Comparison of ENCODE assay signal across 33 cellular contexts in genomic region chr20:55255016-55255415, GRCh38.
"Had no signal": no experiment of that assay in that cellular context is flagged by ENCODE, and none has a peak within 500 bp of the region (broad histone marks: within the 10 kb centered on the region; RNA-seq: fewer than 3 reads in every experiment).

No MANE protein-coding gene starts in this region.

- H3K36me3 ChIP-seq: adrenal gland, ascending aorta, cardiac muscle cell had no signal

- H3K9me3 ChIP-seq: adrenal gland, ascending aorta had no signal

- DNase-seq: activated B cell treated with CpG ODN at 0.5 μM for 24 hours; activated CD4-positive, alpha-beta memory T cell treated with anti-CD3 and anti-CD28 coated beads for 36 hours; activated CD4-positive, alpha-beta T cell treated with anti-CD3 and anti-CD28 coated beads for 4 hours; activated CD4-positive, alpha-beta T cell treated with anti-CD3 and anti-CD28 coated beads, Interleukin-2, amount 10 ng/mL, durations not matched to agents 24 days and 14 days; activated CD4-positive, alpha-beta T cell treated with anti-CD3 and anti-CD28 coated beads, Interleukin-2, amount 50 U/mL, for 1 hour; activated CD4-positive, alpha-beta T cell treated with anti-CD3 and anti-CD28 coated beads, Interleukin-2, amount 50 U/mL, for 4 hours; activated CD4-positive, CD25-positive, alpha-beta regulatory T cell treated with anti-CD3 and anti-CD28 coated beads, Interleukin-2, amount 50 U/mL, for 72 hours; activated CD8-positive, alpha-beta memory T cell treated with anti-CD3 and anti-CD28 coated beads, Interleukin-2, amount 50 U/mL, for 4 hours; activated CD8-positive, alpha-beta T cell treated with anti-CD3 and anti-CD28 coated beads for 36 hours; activated effector memory CD4-positive, alpha-beta T cell treated with anti-CD3 and anti-CD28 coated beads, Interleukin-2, amount 50 U/mL, for 16 hours; activated gamma-delta T cell treated with Interleukin-2 at 50 U/mL for 16 hours; activated naive CD4-positive, alpha-beta T cell; activated naive CD4-positive, alpha-beta T cell treated with anti-CD3 and anti-CD28 coated beads for 36 hours; activated naive CD4-positive, alpha-beta T cell treated with anti-CD3 and anti-CD28 coated beads, Interleukin-2, amount 50 U/mL, for 16 hours; activated naive CD8-positive, alpha-beta T cell treated with anti-CD3 and anti-CD28 coated beads for 36 hours; activated T-cell treated with anti-CD3 and anti-CD28 coated beads for 4 hours; activated T-cell treated with anti-CD3 and anti-CD28 coated beads, Interleukin-2, amount 50 U/mL, for 1 hour; activated T-cell treated with anti-CD3 and anti-CD28 coated beads, Interleukin-2, amount 50 U/mL, for 4 hours; activated T-cell treated with anti-CD3 and anti-CD28 coated beads, Interleukin-2, amount 50 U/mL, for 72 hours; adrenal gland; amniotic stem cell; anterior cingulate cortex; central memory CD4-positive, alpha-beta T cell; T-helper 1 cell; T-helper 2 cell; T-helper 9 cell had no signal

- FAIRE-seq: bronchial epithelial cell, TTC549 had no signal

- H3K27ac ChIP-seq: adrenal gland, ascending aorta, cardiac muscle cell, VCaP had no signal

- H3K27me3 ChIP-seq: adrenal gland, ascending aorta, cardiac muscle cell had no signal

- H3K4me1 ChIP-seq: adrenal gland, ascending aorta had no signal

- ATAC-seq: activated CD8-positive, alpha-beta T cell treated with anti-CD3 and anti-CD28 coated beads for 36 hours; activated naive CD4-positive, alpha-beta T cell treated with anti-CD3 and anti-CD28 coated beads, Interleukin-2, amount 50 U/mL, for 72 hours; activated T-cell treated with anti-CD3 and anti-CD28 coated beads, Interleukin-2, amount 50 U/mL, for 4 hours; activated T-cell treated with anti-CD3 and anti-CD28 coated beads, Interleukin-2, amount 50 U/mL, for 72 hours; activated T-helper 17 cell treated with anti-CD3 and anti-CD28 coated beads, Interleukin-2, amount 50 U/mL, for 72 hours had no signal

- H3K4me3 ChIP-seq: adrenal gland, ascending aorta, cardiac muscle cell had no signal
